24 cellular contexts compared by ENCODE assay signal in genomic region chr9:7392161-7392560, GRCh38.
"Had no signal": no experiment of that assay in that cellular context is flagged by ENCODE, and none has a peak within 500 bp of the region (broad histone marks: within the 10 kb centered on the region; RNA-seq: fewer than 3 reads in every experiment).

No MANE protein-coding gene starts in this region.

- DNase-seq: stimulated activated CD4-positive, alpha-beta T cell treated with anti-CD3 and anti-CD28 coated beads, Interleukin-2, amount 100 ng/mL, for 48 hours; stimulated activated CD4-positive, alpha-beta T cell treated with anti-CD3 and anti-CD28 coated beads, Interleukin-4, amount 100 ng/mL, for 1 hour; stimulated activated CD4-positive, alpha-beta T cell treated with anti-CD3 and anti-CD28 coated beads, Interleukin-4, amount 100 ng/mL, for 24 hours; stimulated activated CD4-positive, alpha-beta T cell treated with anti-CD3 and anti-CD28 coated beads, Interleukin-4, amount 100 ng/mL, for 4 hours; stimulated activated CD8-positive, alpha-beta memory T cell treated with anti-CD3 and anti-CD28 coated beads, Interleukin-4, amount 100 ng/mL, for 48 hours; stimulated activated naive B cell treated with anti-CD40 and anti-IgM and Interleukin-4, amounts not matched to agents 10 μg/mL and 1 μg/mL and 100 μg/mL, for 72 hours; stimulated activated naive CD4-positive, alpha-beta T cell; stimulated activated naive CD4-positive, alpha-beta T cell treated with Interleukin-2 at 50 U/mL for 16 hours; stimulated activated naive CD8-positive, alpha-beta T cell treated with anti-CD3 and anti-CD28 coated beads, Interleukin-15, amount 100 ng/mL, for 72 hours; stimulated activated naive CD8-positive, alpha-beta T cell treated with anti-CD3 and anti-CD28 coated beads, Interleukin-15, Interleukin-2, amounts not matched to agents 100 U/mL and 50 U/mL, for 24 hours; stomach; substantia nigra; testis; thyroid gland; tibial artery; transverse colon; trophoblast cell; upper lobe of left lung; upper lobe of right lung; uterus had no signal

- H3K27me3 Mint-ChIP-seq: stimulated activated memory B cell treated with anti-CD40 and anti-IgM and Interleukin-4, amounts not matched to agents 10 μg/mL and 1 μg/mL and 100 μg/mL, for 72 hours had no signal

- H3K9me3 Mint-ChIP-seq: stimulated activated effector memory CD8-positive, alpha-beta T cell treated with anti-CD3 and anti-CD28 coated beads, Interleukin-12 subunit alpha, Interleukin-12 subunit beta, amount 100 ng/mL, for 72 hours; stimulated activated memory B cell treated with anti-CD40 and anti-IgM and Interleukin-4, amounts not matched to agents 10 μg/mL and 1 μg/mL and 100 μg/mL, for 72 hours; stimulated activated naive B cell treated with anti-CD40 and anti-IgM and Interleukin-4, amounts not matched to agents 10 μg/mL and 1 μg/mL and 100 μg/mL, for 72 hours; stimulated activated naive CD8-positive, alpha-beta T cell treated with anti-CD3 and anti-CD28 coated beads, Interleukin-15, amount 100 ng/mL, for 72 hours; stimulated activated naive CD8-positive, alpha-beta T cell treated with anti-CD3 and anti-CD28 coated beads, Interleukin-15, Interleukin-2, amounts not matched to agents 100 ng/mL and 50 ng/mL, for 24 hours had no signal

- H3K4me1 Mint-ChIP-seq: stimulated activated effector memory CD8-positive, alpha-beta T cell treated with anti-CD3 and anti-CD28 coated beads, Interleukin-12 subunit alpha, Interleukin-12 subunit beta, amount 100 ng/mL, for 72 hours; stimulated activated memory B cell treated with anti-CD40 and anti-IgM and Interleukin-4, amounts not matched to agents 10 μg/mL and 1 μg/mL and 100 μg/mL, for 72 hours; stimulated activated naive B cell treated with anti-CD40 and anti-IgM and Interleukin-4, amounts not matched to agents 10 μg/mL and 1 μg/mL and 100 μg/mL, for 72 hours; stimulated activated naive CD8-positive, alpha-beta T cell treated with anti-CD3 and anti-CD28 coated beads, Interleukin-15, amount 100 ng/mL, for 72 hours had no signal

- H3K27ac Mint-ChIP-seq: stimulated activated effector memory CD8-positive, alpha-beta T cell treated with anti-CD3 and anti-CD28 coated beads, Interleukin-12 subunit alpha, Interleukin-12 subunit beta, amount 100 ng/mL, for 72 hours; stimulated activated memory B cell treated with anti-CD40 and anti-IgM and Interleukin-4, amounts not matched to agents 10 μg/mL and 1 μg/mL and 100 μg/mL, for 72 hours; stimulated activated naive B cell treated with anti-CD40 and anti-IgM and Interleukin-4, amounts not matched to agents 10 μg/mL and 1 μg/mL and 100 μg/mL, for 72 hours; stimulated activated naive CD8-positive, alpha-beta T cell treated with anti-CD3 and anti-CD28 coated beads, Interleukin-15, amount 100 ng/mL, for 72 hours; stimulated activated naive CD8-positive, alpha-beta T cell treated with anti-CD3 and anti-CD28 coated beads, Interleukin-15, Interleukin-2, amounts not matched to agents 100 ng/mL and 50 ng/mL, for 24 hours; type B pancreatic cell had no signal

- ATAC-seq: stimulated activated effector memory CD8-positive, alpha-beta T cell treated with anti-CD3 and anti-CD28 coated beads, Interleukin-12 subunit alpha, Interleukin-12 subunit beta, amount 100 ng/mL, for 72 hours; stimulated activated memory B cell treated with anti-CD40 and anti-IgM and Interleukin-4, amounts not matched to agents 10 μg/mL and 1 μg/mL and 100 μg/mL, for 72 hours; stimulated activated naive B cell treated with anti-CD40 and anti-IgM and Interleukin-4, amounts not matched to agents 10 μg/mL and 1 μg/mL and 100 μg/mL, for 72 hours; stimulated activated naive CD8-positive, alpha-beta T cell treated with anti-CD3 and anti-CD28 coated beads, Interleukin-15, amount 100 ng/mL, for 72 hours; stimulated activated naive CD8-positive, alpha-beta T cell treated with anti-CD3 and anti-CD28 coated beads, Interleukin-15, Interleukin-2, amounts not matched to agents 100 U/mL and 50 U/mL, for 24 hours; upper lobe of right lung had no signal

- H3K36me3 Mint-ChIP-seq: stimulated activated effector memory CD8-positive, alpha-beta T cell treated with anti-CD3 and anti-CD28 coated beads, Interleukin-12 subunit alpha, Interleukin-12 subunit beta, amount 100 ng/mL, for 72 hours; stimulated activated memory B cell treated with anti-CD40 and anti-IgM and Interleukin-4, amounts not matched to agents 10 μg/mL and 1 μg/mL and 100 μg/mL, for 72 hours; stimulated activated naive B cell treated with anti-CD40 and anti-IgM and Interleukin-4, amounts not matched to agents 10 μg/mL and 1 μg/mL and 100 μg/mL, for 72 hours; type B pancreatic cell had no signal

- H3K4me3 Mint-ChIP-seq: stimulated activated effector memory CD8-positive, alpha-beta T cell treated with anti-CD3 and anti-CD28 coated beads, Interleukin-12 subunit alpha, Interleukin-12 subunit beta, amount 100 ng/mL, for 72 hours; stimulated activated memory B cell treated with anti-CD40 and anti-IgM and Interleukin-4, amounts not matched to agents 10 μg/mL and 1 μg/mL and 100 μg/mL, for 72 hours; stimulated activated naive B cell treated with anti-CD40 and anti-IgM and Interleukin-4, amounts not matched to agents 10 μg/mL and 1 μg/mL and 100 μg/mL, for 72 hours; stimulated activated naive CD8-positive, alpha-beta T cell treated with anti-CD3 and anti-CD28 coated beads, Interleukin-15, amount 100 ng/mL, for 72 hours; stimulated activated naive CD8-positive, alpha-beta T cell treated with anti-CD3 and anti-CD28 coated beads, Interleukin-15, Interleukin-2, amounts not matched to agents 100 ng/mL and 50 ng/mL, for 24 hours; type B pancreatic cell had no signal
